Comparison of ENCODE assay signal across 14 cellular contexts in genomic region chr20:58113706-58114105, GRCh38.
"Had no signal": no experiment of that assay in that cellular context is flagged by ENCODE, and none has a peak within 500 bp of the region (broad histone marks: within the 10 kb centered on the region; RNA-seq: fewer than 3 reads in every experiment).

No MANE protein-coding gene starts in this region.

- H3K36me3 ChIP-seq: lower lobe of right lung, right atrium auricular region, upper lobe of left lung, WERI-Rb-1 had no signal

- H3K4me2 ChIP-seq: smooth muscle cell had no signal

- H3K4me1 ChIP-seq: lower lobe of right lung, right atrium auricular region, upper lobe of left lung had no signal

- H3K4me1 Mint-ChIP-seq: activated CD4-positive, alpha-beta T cell treated with anti-CD3 and anti-CD28 coated beads, Interleukin-2, amount 10 ng/mL, durations not matched to agents 24 days and 14 days; activated naive CD4-positive, alpha-beta T cell treated with anti-CD3 and anti-CD28 coated beads, Interleukin-2, amount 10 ng/mL, durations not matched to agents 7 days and 5 days; activated T-helper 17 cell treated with anti-CD3 and anti-CD28 coated beads, Interleukin-2, amount 50 U/mL, for 72 hours; natural killer cell had no signal

- ATAC-seq: activated T-helper 17 cell treated with anti-CD3 and anti-CD28 coated beads, Interleukin-2, amount 50 U/mL, for 72 hours; lower lobe of right lung; natural killer cell had no signal

- H3K27ac Mint-ChIP-seq: activated CD4-positive, alpha-beta T cell treated with anti-CD3 and anti-CD28 coated beads, Interleukin-2, amount 10 ng/mL, durations not matched to agents 24 days and 14 days; activated naive CD4-positive, alpha-beta T cell treated with anti-CD3 and anti-CD28 coated beads, Interleukin-2, amount 10 ng/mL, durations not matched to agents 7 days and 5 days; activated T-helper 17 cell treated with anti-CD3 and anti-CD28 coated beads, Interleukin-2, amount 50 U/mL, for 72 hours; natural killer cell had no signal

- H3K9me3 ChIP-seq: lower lobe of right lung had no signal

- H3K27me3 ChIP-seq: right atrium auricular region, upper lobe of left lung had no signal

- DNase-seq: activated CD4-positive, alpha-beta T cell treated with anti-CD3 and anti-CD28 coated beads, Interleukin-2, amount 10 ng/mL, durations not matched to agents 24 days and 14 days; activated naive CD4-positive, alpha-beta T cell treated with anti-CD3 and anti-CD28 coated beads, Interleukin-2, amount 10 ng/mL, durations not matched to agents 7 days and 5 days; activated T-cell treated with anti-CD3 and anti-CD28 coated beads for 4 hours; caudate nucleus; cortex of kidney; effector CD8-positive, alpha-beta T cell; hypothalamus; lower lobe of right lung; natural killer cell; upper lobe of left lung; WERI-Rb-1 had no signal

- H3K36me3 Mint-ChIP-seq: activated naive CD4-positive, alpha-beta T cell treated with anti-CD3 and anti-CD28 coated beads, Interleukin-2, amount 10 ng/mL, durations not matched to agents 7 days and 5 days had no signal

- H3K27ac ChIP-seq: lower lobe of right lung, right atrium auricular region, upper lobe of left lung, WERI-Rb-1 had no signal

- H3K9me3 Mint-ChIP-seq: activated CD4-positive, alpha-beta T cell treated with anti-CD3 and anti-CD28 coated beads, Interleukin-2, amount 10 ng/mL, durations not matched to agents 24 days and 14 days had no signal

- H3K4me3 ChIP-seq: lower lobe of right lung, right atrium auricular region, smooth muscle cell, upper lobe of left lung had no signal

- H3K4me3 Mint-ChIP-seq: activated CD4-positive, alpha-beta T cell treated with anti-CD3 and anti-CD28 coated beads, Interleukin-2, amount 10 ng/mL, durations not matched to agents 24 days and 14 days; activated naive CD4-positive, alpha-beta T cell treated with anti-CD3 and anti-CD28 coated beads, Interleukin-2, amount 10 ng/mL, durations not matched to agents 7 days and 5 days; activated T-helper 17 cell treated with anti-CD3 and anti-CD28 coated beads, Interleukin-2, amount 50 U/mL, for 72 hours; natural killer cell had no signal
